In genomic region chr1:66258404-66259105, GRCh38 we compare ENCODE assay signal across 10 cellular contexts.
DNase-seq lines count a peak whose midpoint lies in the region; ATAC-seq and TF ChIP-seq lines count a peak whose summit lies in the region.
"Had no signal": no experiment of that assay in that cellular context is flagged by ENCODE, and none has a peak within 500 bp of the region (broad histone marks: within the 10 kb centered on the region; RNA-seq: fewer than 3 reads in every experiment).

No MANE protein-coding gene starts in this region.

- H3K9me3 ChIP-seq in OCI-LY3 (ENCODE audit: insufficient read depth, low read length) (no peaks in the 10 kb centered on the region), psoas muscle (no peaks in the 10 kb centered on the region)

- intact Hi-C loops in psoas muscle (cut with DNase I) = no loop called here

- TF ChIP-seq CTCF in OCI-LY3 (IDR thresholded peaks at IDR 0.05; ENCODE audit: low read depth, low read length) (no peak), psoas muscle (IDR thresholded peaks at IDR 0.05) (no peak)

- peaks cover 59% of the 10 kb centered on the region for H3K4me1 ChIP-seq in OCI-LY3 (ENCODE audit: low read length)
- H3K4me1 ChIP-seq in psoas muscle = peaks cover 43% of the 10 kb centered on the region

- peak overlapping the region; percentile 6 for H3K4me3 ChIP-seq in OCI-LY3 (ENCODE audit: low read length)
- H3K4me3 ChIP-seq in psoas muscle = no peak overlapping the region

- H3K79me2 ChIP-seq in OCI-LY3 (ENCODE audit: low read length) = no peaks in the 10 kb centered on the region

- no peak for DNase-seq in psoas muscle
- DNase-seq in DMS153 treated with DMSO at 0.1 percent for 48 hours (lab: John Stamatoyannopoulos, UW; ENCODE audit: unreplicated experiment) = no peak
- no peak for DNase-seq in caudate nucleus (lab: John Stamatoyannopoulos, UW)
- DNase-seq in stimulated activated naive CD4-positive, alpha-beta T cell treated with Interleukin-2 at 50 U/mL for 16 hours (lab: John Stamatoyannopoulos, UW) = no peak
- DNase-seq: activated CD4-positive, alpha-beta T cell treated with anti-CD3 and anti-CD28 coated beads, Interleukin-2, amount 50 U/mL, for 4 hours; GDM1 had no signal

- H4K20me1 ChIP-seq in OCI-LY3 (ENCODE audit: insufficient read depth, low read length) = no peaks in the 10 kb centered on the region

- no peaks in the 10 kb centered on the region for H3K27me3 ChIP-seq in OCI-LY3 (ENCODE audit: low read depth, low read length)
- no peaks in the 10 kb centered on the region for H3K27me3 ChIP-seq in psoas muscle (ENCODE audit: insufficient read depth in 3 of 3, low read length in 2 of 3)

- peak overlapping the region; percentile 49; the same call in 1 of the 2 replicates for H3K9ac ChIP-seq in OCI-LY3 (ENCODE audit: low read length)

- H2AFZ ChIP-seq in OCI-LY3 (ENCODE audit: low read depth, low read length) = peak overlapping the region; percentile 55

- WGBS in psoas muscle, 3 donors = 38 to 59% (median 42%) methylated on average over 4 of the region's 4 CpGs

- H3K36me3 ChIP-seq in OCI-LY3 (replicated peaks; ENCODE audit: low read depth, low read length) = no peaks in the 10 kb centered on the region
- no peaks in the 10 kb centered on the region for H3K36me3 ChIP-seq in psoas muscle (ENCODE audit: insufficient read depth in 1 of 2, low read depth in 1 of 2)

- ATAC-seq in GM19035 (IDR thresholded peaks at IDR 0.05; ENCODE audit: unreplicated experiment) = peak; percentile 77
- peak; percentile 95 for ATAC-seq in HG02610 (IDR thresholded peaks at IDR 0.05; ENCODE audit: unreplicated experiment)
- ATAC-seq in psoas muscle = no peak
- ATAC-seq: Panc1 had no signal

- H3K4me2 ChIP-seq in OCI-LY3 (ENCODE audit: low read length) = peak overlapping the region; percentile 63

- H3K27ac ChIP-seq in OCI-LY3 (ENCODE audit: low read length) (peak overlapping the region; percentile 80), psoas muscle (peak overlapping the region; percentile 13), caudate nucleus (ENCODE audit: low read depth, low read length) (no peak overlapping the region)

Comparison
In these comparisons a context has a peak if more than half of its experiments do, and no peak if none do; other contexts are left out.
1. ATAC-seq: peak in GM19035 (single experiment) and HG02610 (single experiment); none in psoas muscle (0 of 4).